ENCODE assay signal across 14 cellular contexts in genomic region chr3:80238606-80239005, GRCh38.
DNase-seq lines count a peak whose midpoint lies in the region; ATAC-seq and TF ChIP-seq lines count a peak whose summit lies in the region.
"Had no signal": no experiment of that assay in that cellular context is flagged by ENCODE, and none has a peak within 500 bp of the region (broad histone marks: within the 10 kb centered on the region; RNA-seq: fewer than 3 reads in every experiment).

No MANE protein-coding gene starts in this region.

- in situ Hi-C loops in mammary epithelial cell (cut with MboI; ENCODE audit: low sequenced_read_pairs in 2 of 2), result no loop called here

- H2AFZ ChIP-seq in mammary epithelial cell (ENCODE audit: low read depth, low read length), result no peak overlapping the region

- no peaks in the 10 kb centered on the region for H3K36me3 Mint-ChIP-seq in MCF 10A (ENCODE audit: insufficient read depth, unreplicated experiment)
- H3K36me3 Mint-ChIP-seq: CD8-positive, alpha-beta memory T cell had no signal

- H3K27me3 ChIP-seq in mammary epithelial cell (ENCODE audit: insufficient read depth, low read length), result no peaks in the 10 kb centered on the region
- H3K27me3 ChIP-seq: BLaER1 had no signal

- no peak for ATAC-seq in left lobe of liver
- ATAC-seq: HCT116 had no signal

- H3K36me3 ChIP-seq in mammary epithelial cell (ENCODE audit: insufficient read depth, low read length), result no peaks in the 10 kb centered on the region
- H3K36me3 ChIP-seq: BLaER1 had no signal

- peaks cover 2% of the 10 kb centered on the region for H3K4me1 ChIP-seq in mammary epithelial cell (ENCODE audit: insufficient read depth, low read length)
- H3K4me1 ChIP-seq: BLaER1 had no signal

- POLR2A ChIA-PET in MCF 10A (lab: Yijun Ruan, JAX), result no interaction called here

- no peaks in the 10 kb centered on the region for H3K4me1 Mint-ChIP-seq in MCF 10A (ENCODE audit: insufficient read depth, unreplicated experiment)
- H3K4me1 Mint-ChIP-seq: CD8-positive, alpha-beta memory T cell had no signal

- H3K27me3 Mint-ChIP-seq in MCF 10A (ENCODE audit: insufficient read depth, unreplicated experiment), result no peaks in the 10 kb centered on the region
- H3K27me3 Mint-ChIP-seq: CD8-positive, alpha-beta memory T cell had no signal

- no peak overlapping the region for H3K27ac ChIP-seq in mammary epithelial cell (ENCODE audit: insufficient read depth, low read depth, low read length)
- H3K27ac ChIP-seq: BLaER1 had no signal

- no TSS peak for BruUV-seq in MCF 10A (replicated peaks; lab: Mats Ljungman, UMichigan)
- no TSS peak for BruUV-seq in mammary epithelial cell (replicated peaks; lab: Mats Ljungman, UMichigan)

- CTCF ChIA-PET in MCF 10A (lab: Yijun Ruan, JAX), result no interaction called here
- CTCF ChIA-PET in mammary epithelial cell (lab: Charles Lee; ENCODE audit: low non-redundant PET), result no interaction called here

- H3K4me3 ChIP-seq in mammary epithelial cell (replicated peaks in 1 of 3; ENCODE audit: insufficient read depth in 1 of 3, low read depth in 2 of 3, low read length in 3 of 3), result no peak overlapping the region
- H3K4me3 ChIP-seq in choroid plexus epithelial cell (ENCODE audit: low read depth, low read length), result no peak overlapping the region
- H3K4me3 ChIP-seq: BLaER1 had no signal

- H3K9ac ChIP-seq in mammary epithelial cell (ENCODE audit: insufficient read depth, low read length), result no peak overlapping the region
- H3K9ac ChIP-seq: BLaER1 had no signal

- peak overlapping the region; percentile 28 for H3K27ac Mint-ChIP-seq in MCF 10A (ENCODE audit: low read depth, unreplicated experiment)
- H3K27ac Mint-ChIP-seq: CD8-positive, alpha-beta memory T cell had no signal

- H3K4me2 ChIP-seq in mammary epithelial cell (ENCODE audit: insufficient read depth, low read depth, low read length), result no peak overlapping the region
- H3K4me2 ChIP-seq: BLaER1 had no signal

- H3K79me2 ChIP-seq in mammary epithelial cell (ENCODE audit: insufficient read depth, low read length), result no peaks in the 10 kb centered on the region

- no peak overlapping the region for H3K4me3 Mint-ChIP-seq in MCF 10A (ENCODE audit: unreplicated experiment)
- H3K4me3 Mint-ChIP-seq: CD8-positive, alpha-beta memory T cell had no signal

- intact Hi-C loops in MCF 10A (cut with micrococcal nuclease), result no loop called here
- intact Hi-C loops in mammary epithelial cell (cut with micrococcal nuclease), result no loop called here

- dilution Hi-C loops in mammary epithelial cell (cut with HindIII; ENCODE audit: low sequenced_read_pairs), result no loop called here

- H4K20me1 ChIP-seq in mammary epithelial cell (ENCODE audit: insufficient read depth, low read length), result no peaks in the 10 kb centered on the region
- H4K20me1 ChIP-seq: BLaER1 had no signal

- TF ChIP-seq CTCF in MCF 10A (IDR thresholded peaks at IDR 0.05; ENCODE audit: unreplicated experiment), result no peak
- no peak for TF ChIP-seq CTCF in mammary epithelial cell (conservative IDR thresholded peaks at IDR 0.05 in 1 of 2, IDR thresholded peaks at IDR 0.05 in 1 of 2; ENCODE audit: extremely low read depth in 1 of 2, insufficient read depth in 1 of 2, low read depth in 1 of 2, low read length in 2 of 2)
- no peak for TF ChIP-seq CTCF in choroid plexus epithelial cell (conservative IDR thresholded peaks at IDR 0.05; ENCODE audit: low read depth, low read length)

- no peaks in the 10 kb centered on the region for H3K9me3 ChIP-seq in mammary epithelial cell (replicated peaks; ENCODE audit: insufficient read depth, low read length)
- H3K9me3 ChIP-seq: BLaER1 had no signal

- 46% methylated on average over 1 of the region's 1 CpG for WGBS in mammary epithelial cell (ENCODE audit: low coverage, missing lambda C conversion rate)

- H3K9me3 Mint-ChIP-seq in MCF 10A (ENCODE audit: unreplicated experiment), result peaks cover 5% of the 10 kb centered on the region

- no peak for DNase-seq in MCF 10A (ENCODE audit: unreplicated experiment)
- no peak for DNase-seq in mammary epithelial cell
- DNase-seq in choroid plexus epithelial cell (ENCODE audit: low read depth), result peak; percentile 33
- peak; percentile 11 for DNase-seq in iris pigment epithelial cell (ENCODE audit: low read depth)
- no peak for DNase-seq in left lobe of liver (ENCODE audit: low spot score)
- no peak for DNase-seq in SIG-M5 treated with dmso at 0.1 percent for 504 hours (lab: John Stamatoyannopoulos, UW; ENCODE audit: unreplicated experiment)
- DNase-seq in COLO829 (ENCODE audit: low spot score), result no peak
- DNase-seq: 8988T; AML-193; CD8-positive, alpha-beta memory T cell; DMS53; GF-D8 had no signal

Comparison
In these comparisons a context has a peak if more than half of its experiments do, and no peak if none do; other contexts are left out.
1. DNase-seq: peak in choroid plexus epithelial cell (single experiment) and iris pigment epithelial cell (single experiment); none in MCF 10A (single experiment), mammary epithelial cell (single experiment), left lobe of liver (single experiment), SIG-M5 treated with dmso at 0.1 percent for 504 hours (single experiment) and COLO829 (single experiment).